24 cellular contexts compared by ENCODE assay signal in genomic region chr9:102669220-102669619, GRCh38.
"Had no signal": no experiment of that assay in that cellular context is flagged by ENCODE, and none has a peak within 500 bp of the region (broad histone marks: within the 10 kb centered on the region; RNA-seq: fewer than 3 reads in every experiment).

No MANE protein-coding gene starts in this region.

- H3K36me3 Mint-ChIP-seq: IgD-negative memory B cell had no signal

- DNase-seq: Kasumi-1, MM.1S, NCI-H1092 treated with DMSO at 0.1 percent for 48 hours, NCI-H1436, NCI-H187, NCI-H2029, NCI-H2081 treated with DMSO at 0.1 percent for 48 hours, NCI-H2171, NCI-H226, NCI-H446, NCI-H510A, NCI-H524 treated with DMSO at 0.1 percent for 48 hours, NCI-H69, NCI-H774, PC-3, SHP77, SK-N-SH had no signal

- FAIRE-seq: HTR-8/SVneo, K562 had no signal

- H3K9ac ChIP-seq: KMS-11, SK-N-SH had no signal

- H3K4me3 ChIP-seq: K562 had no signal

- H3K4me2 ChIP-seq: KMS-11, SK-N-SH had no signal

- H3K4me3 Mint-ChIP-seq: IgD-negative memory B cell had no signal

- ATAC-seq: K562, Panc1, PC-3 had no signal

- H3K9me3 ChIP-seq: SK-N-SH had no signal

- H3K4me1 Mint-ChIP-seq: IgD-negative memory B cell had no signal

- H3K27ac Mint-ChIP-seq: IgD-negative memory B cell had no signal

- H3K27ac ChIP-seq: HL-60, KMS-11, RWPE1 had no signal
